In genomic region chr12:89461190-89461589, GRCh38 we compare ENCODE assay signal across 10 cellular contexts.
DNase-seq lines count a peak whose midpoint lies in the region; ATAC-seq and TF ChIP-seq lines count a peak whose summit lies in the region.
"Had no signal": no experiment of that assay in that cellular context is flagged by ENCODE, and none has a peak within 500 bp of the region (broad histone marks: within the 10 kb centered on the region; RNA-seq: fewer than 3 reads in every experiment).

No MANE protein-coding gene starts in this region.

- TF ChIP-seq CTCF in parathyroid adenoma (IDR thresholded peaks at IDR 0.05): no peak
- no peak for TF ChIP-seq CTCF in stomach (IDR thresholded peaks at IDR 0.05)

- H3K9ac ChIP-seq in parathyroid adenoma: no peak overlapping the region

- H3K4me1 ChIP-seq in parathyroid adenoma (peaks cover 5% of the 10 kb centered on the region), stomach (peaks cover 0 to 15% (median 7%) of the 10 kb centered on the region in 4 donors)

- no peaks in the 10 kb centered on the region for H3K9me3 Mint-ChIP-seq in T-cell

- H3K27ac Mint-ChIP-seq in T-cell: no peak overlapping the region

- H3K9me3 ChIP-seq in parathyroid adenoma (ENCODE audit: control insufficient read depth, low read length) (no peaks in the 10 kb centered on the region), stomach (no peaks in the 10 kb centered on the region)
- H3K9me3 ChIP-seq: Peyer's patch had no signal

- H2AFZ ChIP-seq in parathyroid adenoma: peak overlapping the region; percentile 52

- no peak overlapping the region for H3K4me3 Mint-ChIP-seq in T-cell

- H3K4me2 ChIP-seq in parathyroid adenoma (ENCODE audit: low read length): peak overlapping the region; percentile 22

- 72 to 82% (median 73%) methylated on average over 4 of the region's 4 CpGs for WGBS in stomach, 5 donors

- intact Hi-C loops in stomach (cut with DNase I; ENCODE audit: low total_unique reads): loop anchor here (5.0 kb wide), 1 partner anchor 409 kb away; no protein-coding TSS in a partner anchor

- CTCF ChIA-PET in T-cell (lab: Charles Lee): interaction anchor here (0.5 to 3.8 kb wide), 17 partner anchors 10 to 1893 kb away, joined by 3 to 40 read pairs (median 4); partner anchors contain the start of gene GALNT4 (in 1 of the 2)

- H3K4me3 ChIP-seq in parathyroid adenoma (ENCODE audit: low read depth, low read length): no peak overlapping the region
- H3K4me3 ChIP-seq in stomach: no peak overlapping the region
- H3K4me3 ChIP-seq: Peyer's patch had no signal

- H3K36me3 ChIP-seq in parathyroid adenoma (ENCODE audit: control insufficient read depth, insufficient read depth, low read length) (no peaks in the 10 kb centered on the region), stomach (peaks cover 0 to 12% (median 1%) of the 10 kb centered on the region in 4 donors)
- H3K36me3 ChIP-seq: Peyer's patch had no signal

- POLR2A ChIA-PET in T-cell (lab: Charles Lee): interaction anchor here (0.5 to 0.6 kb wide), 2 partner anchors 15 to 1284 kb away, joined by 3 to 4 read pairs; no protein-coding TSS in a partner anchor

- peak overlapping the region; percentile 20 for H3K27ac ChIP-seq in parathyroid adenoma
- peak overlapping the region in 2 of 5 donors; percentile 6 to 48 for H3K27ac ChIP-seq in stomach

- ATAC-seq in GM18907 (IDR thresholded peaks at IDR 0.05; ENCODE audit: unreplicated experiment): peak; percentile 14
- ATAC-seq in T-cell (replicated peaks in 1 of 4): no peak

- H3K27me3 Mint-ChIP-seq in T-cell: no peaks in the 10 kb centered on the region

- in situ Hi-C loops in SK-MEL-5 (cut with HindIII; ENCODE audit: low pct_unique_long_range_greater_than_20kb, low sequenced_read_pairs): loop anchor here (25.0 kb wide), 1 partner anchor 399 kb away; no protein-coding TSS in a partner anchor

- DNase-seq in SK-MEL-5 (ENCODE audit: low read depth, low spot score) (peak; percentile 64), foreskin melanocyte (peak; percentile 48), amygdala (lab: John Stamatoyannopoulos, UW) (no peak), T-cell (no peak), NCI-H2029 (lab: John Stamatoyannopoulos, UW) (no peak), stomach (no peak)
- DNase-seq: effector memory CD4-positive, alpha-beta T cell; Peyer's patch had no signal

- peaks cover 2% of the 10 kb centered on the region for H3K79me2 ChIP-seq in parathyroid adenoma

- H3K27me3 ChIP-seq in parathyroid adenoma (ENCODE audit: control insufficient read depth, insufficient read depth, low read length) (no peaks in the 10 kb centered on the region), stomach (no peaks in the 10 kb centered on the region)
- H3K27me3 ChIP-seq: Peyer's patch had no signal

- peaks cover 12% of the 10 kb centered on the region for H3K36me3 Mint-ChIP-seq in T-cell

- peaks cover 12 to 19% (median 14%) of the 10 kb centered on the region in 3 donors for H3K4me1 Mint-ChIP-seq in T-cell

- TF ChIP-seq POLR2A in stomach (IDR thresholded peaks at IDR 0.05): no peak

- TF ChIP-seq EP300 in stomach (IDR thresholded peaks at IDR 0.05): no peak

Comparison
In these comparisons a context has a peak if more than half of its experiments do, and no peak if none do; other contexts are left out.
1. DNase-seq: peak in SK-MEL-5 (single experiment) and foreskin melanocyte (single experiment); none in amygdala (0 of 56), T-cell (0 of 34), NCI-H2029 (single experiment) and stomach (single experiment).